In genomic region chr1:65372557-65372956, GRCh38 we compare ENCODE assay signal across 1 cellular context.
TF ChIP-seq lines count a peak whose summit lies in the region.

No MANE protein-coding gene starts in this region.

TF ChIP-seq in GM23338, 12 proteins besides CTCF, POLR2A, EP300 and RAD21 (continued from another document):
- no peak for TF ChIP-seq REST (IDR thresholded peaks at IDR 0.05; ENCODE audit: unreplicated experiment)
- no peak for TF ChIP-seq JUNB (IDR thresholded peaks at IDR 0.05; ENCODE audit: unreplicated experiment)
- no peak for TF ChIP-seq STAT1 (IDR thresholded peaks at IDR 0.05; ENCODE audit: unreplicated experiment)
- no peak for TF ChIP-seq EZH2phosphoT487 (IDR thresholded peaks at IDR 0.05; ENCODE audit: unreplicated experiment)
- no peak for TF ChIP-seq NANOG (IDR thresholded peaks at IDR 0.05; ENCODE audit: borderline replicate concordance)
- no peak for TF ChIP-seq ZNF331 (CRISPR knock-in tag; IDR thresholded peaks at IDR 0.05; ENCODE audit: low read depth)
- no peak for TF ChIP-seq POLR2AphosphoS5 (IDR thresholded peaks at IDR 0.05; ENCODE audit: low read depth)
- TF ChIP-seq, protein P1, sequence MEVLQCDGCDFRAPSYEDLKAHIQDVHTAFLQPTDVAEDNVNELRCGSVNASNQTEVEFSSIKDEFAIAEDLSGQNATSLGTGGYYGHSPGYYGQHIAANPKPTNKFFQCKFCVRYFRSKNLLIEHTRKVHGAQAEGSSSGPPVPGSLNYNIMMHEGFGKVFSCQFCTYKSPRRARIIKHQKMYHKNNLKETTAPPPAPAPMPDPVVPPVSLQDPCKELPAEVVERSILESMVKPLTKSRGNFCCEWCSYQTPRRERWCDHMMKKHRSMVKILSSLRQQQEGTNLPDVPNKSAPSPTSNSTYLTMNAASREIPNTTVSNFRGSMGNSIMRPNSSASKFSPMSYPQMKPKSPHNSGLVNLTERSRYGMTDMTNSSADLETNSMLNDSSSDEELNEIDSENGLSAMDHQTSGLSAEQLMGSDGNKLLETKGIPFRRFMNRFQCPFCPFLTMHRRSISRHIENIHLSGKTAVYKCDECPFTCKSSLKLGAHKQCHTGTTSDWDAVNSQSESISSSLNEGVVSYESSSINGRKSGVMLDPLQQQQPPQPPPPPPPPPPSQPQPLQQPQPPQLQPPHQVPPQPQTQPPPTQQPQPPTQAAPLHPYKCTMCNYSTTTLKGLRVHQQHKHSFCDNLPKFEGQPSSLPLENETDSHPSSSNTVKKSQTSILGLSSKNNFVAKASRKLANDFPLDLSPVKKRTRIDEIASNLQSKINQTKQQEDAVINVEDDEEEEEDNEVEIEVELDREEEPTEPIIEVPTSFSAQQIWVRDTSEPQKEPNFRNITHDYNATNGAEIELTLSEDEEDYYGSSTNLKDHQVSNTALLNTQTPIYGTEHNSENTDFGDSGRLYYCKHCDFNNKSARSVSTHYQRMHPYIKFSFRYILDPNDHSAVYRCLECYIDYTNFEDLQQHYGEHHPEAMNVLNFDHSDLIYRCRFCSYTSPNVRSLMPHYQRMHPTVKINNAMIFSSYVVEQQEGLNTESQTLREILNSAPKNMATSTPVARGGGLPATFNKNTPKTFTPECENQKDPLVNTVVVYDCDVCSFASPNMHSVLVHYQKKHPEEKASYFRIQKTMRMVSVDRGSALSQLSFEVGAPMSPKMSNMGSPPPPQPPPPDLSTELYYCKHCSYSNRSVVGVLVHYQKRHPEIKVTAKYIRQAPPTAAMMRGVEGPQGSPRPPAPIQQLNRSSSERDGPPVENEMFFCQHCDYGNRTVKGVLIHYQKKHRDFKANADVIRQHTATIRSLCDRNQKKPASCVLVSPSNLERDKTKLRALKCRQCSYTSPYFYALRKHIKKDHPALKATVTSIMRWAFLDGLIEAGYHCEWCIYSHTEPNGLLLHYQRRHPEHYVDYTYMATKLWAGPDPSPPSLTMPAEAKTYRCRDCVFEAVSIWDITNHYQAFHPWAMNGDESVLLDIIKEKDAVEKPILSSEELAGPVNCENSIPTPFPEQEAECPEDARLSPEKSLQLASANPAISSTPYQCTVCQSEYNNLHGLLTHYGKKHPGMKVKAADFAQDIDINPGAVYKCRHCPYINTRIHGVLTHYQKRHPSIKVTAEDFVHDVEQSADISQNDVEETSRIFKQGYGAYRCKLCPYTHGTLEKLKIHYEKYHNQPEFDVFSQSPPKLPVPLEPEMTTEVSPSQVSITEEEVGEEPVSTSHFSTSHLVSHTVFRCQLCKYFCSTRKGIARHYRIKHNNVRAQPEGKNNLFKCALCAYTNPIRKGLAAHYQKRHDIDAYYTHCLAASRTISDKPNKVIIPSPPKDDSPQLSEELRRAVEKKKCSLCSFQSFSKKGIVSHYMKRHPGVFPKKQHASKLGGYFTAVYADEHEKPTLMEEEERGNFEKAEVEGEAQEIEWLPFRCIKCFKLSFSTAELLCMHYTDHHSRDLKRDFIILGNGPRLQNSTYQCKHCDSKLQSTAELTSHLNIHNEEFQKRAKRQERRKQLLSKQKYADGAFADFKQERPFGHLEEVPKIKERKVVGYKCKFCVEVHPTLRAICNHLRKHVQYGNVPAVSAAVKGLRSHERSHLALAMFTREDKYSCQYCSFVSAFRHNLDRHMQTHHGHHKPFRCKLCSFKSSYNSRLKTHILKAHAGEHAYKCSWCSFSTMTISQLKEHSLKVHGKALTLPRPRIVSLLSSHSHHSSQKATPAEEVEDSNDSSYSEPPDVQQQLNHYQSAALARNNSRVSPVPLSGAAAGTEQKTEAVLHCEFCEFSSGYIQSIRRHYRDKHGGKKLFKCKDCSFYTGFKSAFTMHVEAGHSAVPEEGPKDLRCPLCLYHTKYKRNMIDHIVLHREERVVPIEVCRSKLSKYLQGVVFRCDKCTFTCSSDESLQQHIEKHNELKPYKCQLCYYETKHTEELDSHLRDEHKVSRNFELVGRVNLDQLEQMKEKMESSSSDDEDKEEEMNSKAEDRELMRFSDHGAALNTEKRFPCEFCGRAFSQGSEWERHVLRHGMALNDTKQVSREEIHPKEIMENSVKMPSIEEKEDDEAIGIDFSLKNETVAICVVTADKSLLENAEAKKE (CRISPR knock-in tag; IDR thresholded peaks at IDR 0.05) = no peak
TF ChIP-seq in GM23338: peak in this region for 0.
